Comparison of ENCODE assay signal across 2 cellular contexts in genomic region chr20:51581571-51581970, GRCh38.
TF ChIP-seq lines count a peak whose summit lies in the region.

No MANE protein-coding gene starts in this region.

TF ChIP-seq in Ishikawa, 13 proteins besides CTCF, POLR2A, EP300 and RAD21:
- TF ChIP-seq REST (IDR thresholded peaks at IDR 0.05; ENCODE audit: low read depth) (no peak), MAX (IDR thresholded peaks at IDR 0.05) (no peak), USF1 (IDR thresholded peaks at IDR 0.05) (peak; percentile 59), TEAD4 (IDR thresholded peaks at IDR 0.05) (no peak), TAF1 (IDR thresholded peaks at IDR 0.05; ENCODE audit: low read depth) (no peak), FOXM1 (IDR thresholded peaks at IDR 0.05; ENCODE audit: borderline replicate concordance, low read depth) (no peak), EGR1 (IDR thresholded peaks at IDR 0.05) (no peak), YY1 (IDR thresholded peaks at IDR 0.05; ENCODE audit: low read depth) (no peak)

TF ChIP-seq in K562, 482 proteins besides CTCF, POLR2A, EP300 and RAD21 (continued from another document):
- TF ChIP-seq USF2 (CRISPR knock-in tag; IDR thresholded peaks at IDR 0.05), result peak; percentile 27; the same call in 1 of the 2 replicates
- peak; percentile 31; the same call in 1 of the 2 replicates for TF ChIP-seq RAD51 (IDR thresholded peaks at IDR 0.05; ENCODE audit: borderline replicate concordance, low read depth)
TF ChIP-seq in K562: peak in this region for 3.
